Comparison of ENCODE assay signal across 1 cellular context in genomic region chr17:1829579-1830257, GRCh38.
A peak's percentile ranks its signal among the peaks of the same experiment; 100 is the strongest.
TF ChIP-seq lines count a peak whose summit lies in the region.

TSS of gene RPA1 (plus strand) at chr17:1830005. CDS start at chr17:1830094, 89 bp downstream.
TSS of gene SMYD4 (minus strand) at chr17:1829902. CDS start at chr17:1827994, 1,908 bp downstream.

TF ChIP-seq in IMR-90, 13 proteins besides CTCF, POLR2A, EP300 and RAD21:
- TF ChIP-seq FOS (IDR thresholded peaks at IDR 0.05; ENCODE audit: low read depth, low read length) (peak; percentile 43; the same call in 1 of the 2 replicates), CHD1 (IDR thresholded peaks at IDR 0.05; ENCODE audit: low read depth, low read length) (no peak), MXI1 (IDR thresholded peaks at IDR 0.05; ENCODE audit: borderline replicate concordance, low read depth, low read length) (peak; percentile 72; the same call in 1 of the 2 replicates), USF2 (IDR thresholded peaks at IDR 0.05; ENCODE audit: low read depth, low read length) (peak; percentile 98), MAZ (IDR thresholded peaks at IDR 0.05; ENCODE audit: borderline replicate concordance, low read depth, low read length) (peak; percentile 47; the same call in 1 of the 2 replicates), MAFK (IDR thresholded peaks at IDR 0.05; ENCODE audit: low read depth, low read length) (no peak)
